Comparison of ENCODE assay signal across 22 cellular contexts in genomic region chr20:25323486-25324246, GRCh38.
DNase-seq lines count a peak whose midpoint lies in the region; ATAC-seq lines count a peak whose summit lies in the region.
"Had no signal": no experiment of that assay in that cellular context is flagged by ENCODE, and none has a peak within 500 bp of the region (broad histone marks: within the 10 kb centered on the region; RNA-seq: fewer than 3 reads in every experiment).

No MANE protein-coding gene starts in this region.

- H3K27ac Mint-ChIP-seq in activated CD4-positive, alpha-beta T cell treated with anti-CD3 and anti-CD28 coated beads, Interleukin-2, amount 10 ng/mL, durations not matched to agents 7 days and 5 days: peak overlapping the region; percentile 57
- peak overlapping the region; percentile 85 for H3K27ac Mint-ChIP-seq in T-helper 17 cell
- H3K27ac Mint-ChIP-seq in stimulated activated memory B cell treated with anti-CD40 and anti-IgM and Interleukin-4, amounts not matched to agents 10 μg/mL and 1 μg/mL and 100 μg/mL, for 72 hours: peak overlapping the region; percentile 50
- H3K27ac Mint-ChIP-seq: activated naive CD4-positive, alpha-beta T cell treated with anti-CD3 and anti-CD28 coated beads for 36 hours; activated T-cell treated with anti-CD3 and anti-CD28 coated beads, Interleukin-2, amount 50 U/mL, for 72 hours had no signal

- peaks cover 9% of the 10 kb centered on the region for H3K36me3 Mint-ChIP-seq in activated CD4-positive, alpha-beta T cell treated with anti-CD3 and anti-CD28 coated beads, Interleukin-2, amount 10 ng/mL, durations not matched to agents 7 days and 5 days (ENCODE audit: low read depth)
- H3K36me3 Mint-ChIP-seq in T-helper 17 cell (ENCODE audit: low read depth): peaks cover 4% of the 10 kb centered on the region
- peaks cover 33% of the 10 kb centered on the region for H3K36me3 Mint-ChIP-seq in stimulated activated memory B cell treated with anti-CD40 and anti-IgM and Interleukin-4, amounts not matched to agents 10 μg/mL and 1 μg/mL and 100 μg/mL, for 72 hours

- no peaks in the 10 kb centered on the region for H3K9me3 ChIP-seq in T-helper 17 cell (ENCODE audit: control insufficient read depth, low read length, poor library complexity, severe bottlenecking)
- H3K9me3 ChIP-seq: heart right ventricle, tibial nerve had no signal

- H3K27me3 Mint-ChIP-seq in activated CD4-positive, alpha-beta T cell treated with anti-CD3 and anti-CD28 coated beads, Interleukin-2, amount 10 ng/mL, durations not matched to agents 7 days and 5 days: no peaks in the 10 kb centered on the region
- no peaks in the 10 kb centered on the region for H3K27me3 Mint-ChIP-seq in T-helper 17 cell
- H3K27me3 Mint-ChIP-seq in stimulated activated memory B cell treated with anti-CD40 and anti-IgM and Interleukin-4, amounts not matched to agents 10 μg/mL and 1 μg/mL and 100 μg/mL, for 72 hours: no peaks in the 10 kb centered on the region

- no peak for ATAC-seq in T-helper 17 cell
- no peak for ATAC-seq in stimulated activated memory B cell treated with anti-CD40 and anti-IgM and Interleukin-4, amounts not matched to agents 10 μg/mL and 1 μg/mL and 100 μg/mL, for 72 hours
- ATAC-seq in HG03097 (IDR thresholded peaks at IDR 0.05; ENCODE audit: low FRiP score, unreplicated experiment): no peak
- ATAC-seq: activated T-cell treated with anti-CD3 and anti-CD28 coated beads, Interleukin-2, amount 50 U/mL, for 72 hours; SK-N-SH treated with all-trans-retinoic acid at 6 μM for 48 hours; stimulated activated naive CD8-positive, alpha-beta T cell treated with anti-CD3 and anti-CD28 coated beads, Interleukin-15, Interleukin-2, amounts not matched to agents 100 U/mL and 50 U/mL, for 24 hours had no signal

- CTCF ChIA-PET in activated CD4-positive, alpha-beta T cell treated with anti-CD3 and anti-CD28 coated beads, Interleukin-2, amount 10 ng/mL, durations not matched to agents 7 days and 5 days (lab: Charles Lee): no interaction called here

- H3K9me3 Mint-ChIP-seq in activated CD4-positive, alpha-beta T cell treated with anti-CD3 and anti-CD28 coated beads, Interleukin-2, amount 10 ng/mL, durations not matched to agents 7 days and 5 days: no peaks in the 10 kb centered on the region
- H3K9me3 Mint-ChIP-seq in stimulated activated memory B cell treated with anti-CD40 and anti-IgM and Interleukin-4, amounts not matched to agents 10 μg/mL and 1 μg/mL and 100 μg/mL, for 72 hours: no peaks in the 10 kb centered on the region
- H3K9me3 Mint-ChIP-seq: activated naive CD4-positive, alpha-beta T cell treated with anti-CD3 and anti-CD28 coated beads for 36 hours; activated T-cell treated with anti-CD3 and anti-CD28 coated beads, Interleukin-2, amount 50 U/mL, for 72 hours had no signal

- no peak for DNase-seq in activated CD4-positive, alpha-beta T cell treated with anti-CD3 and anti-CD28 coated beads, Interleukin-2, amount 10 ng/mL, durations not matched to agents 7 days and 5 days
- no peak for DNase-seq in activated CD4-positive, alpha-beta T cell treated with anti-CD3 and anti-CD28 coated beads, Interleukin-2, amount 50 U/mL, for 1 hour
- no peak for DNase-seq in T-helper 17 cell
- peak; percentile 42 for DNase-seq in islet precursor cell
- DNase-seq in stimulated activated CD4-positive, alpha-beta T cell treated with anti-CD3 and anti-CD28 coated beads, Interleukin-4, amount 100 ng/mL, for 4 hours: no peak
- no peak for DNase-seq in OCI-M1 (lab: John Stamatoyannopoulos, UW)
- DNase-seq: 8988T; activated naive CD4-positive, alpha-beta T cell treated with anti-CD3 and anti-CD28 coated beads for 36 hours; activated T-cell treated with anti-CD3 and anti-CD28 coated beads, Interleukin-2, amount 50 U/mL, for 72 hours; Calu3; GOT3; IMR-90; NCI-H1105; NCI-H2081; NCI-H510A treated with DMSO at 0.1 percent for 48 hours; stimulated activated CD4-positive, alpha-beta T cell treated with anti-CD3 and anti-CD28 coated beads, Interleukin-2, amount 100 ng/mL, for 48 hours; stimulated activated naive CD8-positive, alpha-beta T cell treated with anti-CD3 and anti-CD28 coated beads, Interleukin-15, Interleukin-2, amounts not matched to agents 100 U/mL and 50 U/mL, for 24 hours had no signal

- H3K4me1 Mint-ChIP-seq in activated CD4-positive, alpha-beta T cell treated with anti-CD3 and anti-CD28 coated beads, Interleukin-2, amount 10 ng/mL, durations not matched to agents 7 days and 5 days: peaks cover 13% of the 10 kb centered on the region
- peaks cover 11% of the 10 kb centered on the region for H3K4me1 Mint-ChIP-seq in T-helper 17 cell
- peaks cover 45% of the 10 kb centered on the region for H3K4me1 Mint-ChIP-seq in stimulated activated memory B cell treated with anti-CD40 and anti-IgM and Interleukin-4, amounts not matched to agents 10 μg/mL and 1 μg/mL and 100 μg/mL, for 72 hours

- no peak overlapping the region for H3K4me3 Mint-ChIP-seq in activated CD4-positive, alpha-beta T cell treated with anti-CD3 and anti-CD28 coated beads, Interleukin-2, amount 10 ng/mL, durations not matched to agents 7 days and 5 days
- no peak overlapping the region for H3K4me3 Mint-ChIP-seq in T-helper 17 cell
- H3K4me3 Mint-ChIP-seq in stimulated activated memory B cell treated with anti-CD40 and anti-IgM and Interleukin-4, amounts not matched to agents 10 μg/mL and 1 μg/mL and 100 μg/mL, for 72 hours: no peak overlapping the region
- H3K4me3 Mint-ChIP-seq: activated naive CD4-positive, alpha-beta T cell treated with anti-CD3 and anti-CD28 coated beads for 36 hours; activated T-cell treated with anti-CD3 and anti-CD28 coated beads, Interleukin-2, amount 50 U/mL, for 72 hours had no signal

- POLR2A ChIA-PET in activated CD4-positive, alpha-beta T cell treated with anti-CD3 and anti-CD28 coated beads, Interleukin-2, amount 10 ng/mL, durations not matched to agents 7 days and 5 days (lab: Charles Lee): no interaction called here
